In genomic region chr11:68683952-68684384, GRCh38 we compare ENCODE assay signal across 17 cellular contexts. TPM values are rescaled to one million over a fixed set of nuclear protein-coding genes. Genes with fewer than 3 reads are reported as not detected.
DNase-seq lines count a peak whose midpoint lies in the region; ATAC-seq and TF ChIP-seq lines count a peak whose summit lies in the region.
"Had no signal": no experiment of that assay in that cellular context is flagged by ENCODE, and none has a peak within 500 bp of the region (broad histone marks: within the 10 kb centered on the region; RNA-seq: fewer than 3 reads in every experiment).

No MANE protein-coding gene starts in this region.

- H3K9ac ChIP-seq in SK-N-SH: no peak overlapping the region
- H3K9ac ChIP-seq in smooth muscle cell (ENCODE audit: low read depth): no peak overlapping the region

- no peak for TF ChIP-seq POLR2A in GM18505 (IDR thresholded peaks at IDR 0.05; ENCODE audit: borderline replicate concordance, extremely low read depth, insufficient read depth, insufficient read length)

- TF ChIP-seq RAD21 in SK-N-SH (IDR thresholded peaks at IDR 0.05; ENCODE audit: low read length): no peak

- TF ChIP-seq EP300 in SK-N-SH (IDR thresholded peaks at IDR 0.05; ENCODE audit: borderline replicate concordance in 1 of 2, low read depth in 1 of 2, low read length in 1 of 2): no peak

- H4K20me1 ChIP-seq in SK-N-SH (ENCODE audit: insufficient read depth) (no peaks in the 10 kb centered on the region), smooth muscle cell (ENCODE audit: low read depth) (no peaks in the 10 kb centered on the region)

- H3K27me3 Mint-ChIP-seq in immature natural killer cell (ENCODE audit: low read depth in 3 of 3): peaks cover 2 to 13% (median 7%) of the 10 kb centered on the region in 3 donors

- no peak overlapping the region for H3K4me3 Mint-ChIP-seq in immature natural killer cell

- H3K79me2 ChIP-seq in SK-N-SH (ENCODE audit: insufficient read depth): no peaks in the 10 kb centered on the region
- no peaks in the 10 kb centered on the region for H3K79me2 ChIP-seq in smooth muscle cell (ENCODE audit: low read depth)

- no peaks in the 10 kb centered on the region for H3K4me1 Mint-ChIP-seq in immature natural killer cell

- H3F3A ChIP-seq in SK-N-SH (replicated peaks; ENCODE audit: insufficient read depth): no peaks in the 10 kb centered on the region
- H3F3A ChIP-seq in smooth muscle cell (ENCODE audit: low read depth): no peaks in the 10 kb centered on the region

- POLR2A ChIA-PET in SK-N-SH (lab: Yijun Ruan, JAX): interaction anchor here (1.2 kb wide), 1 partner anchor 206 kb away, joined by 3 read pairs; no protein-coding TSS in a partner anchor

- H3K27ac ChIP-seq in SK-N-SH (ENCODE audit: low read depth in 2 of 2, low read length in 1 of 2) (no peak overlapping the region; a peak in 1 of 4 replicates), VCaP (peak overlapping the region; percentile 74; the same call in 1 of the 2 replicates), iPS DF 6.9 (ENCODE audit: low read length) (no peak overlapping the region), smooth muscle cell (ENCODE audit: low read depth) (no peak overlapping the region)
- H3K27ac ChIP-seq: 22Rv1 had no signal

- 88% methylated on average over 8 of the region's 24 CpGs for WGBS in SK-N-SH (ENCODE audit: low lambda C conversion rate)
- no CpG with 5 or more reads among the region's 24 CpGs for WGBS in iPS DF 6.9 (ENCODE audit: insufficient coverage, insufficient read length)
- 56% methylated on average over 24 of the region's 24 CpGs for WGBS in smooth muscle cell (ENCODE audit: low lambda C conversion rate)

- H3K27ac Mint-ChIP-seq in immature natural killer cell: no peak overlapping the region
- H3K27ac Mint-ChIP-seq: activated T-cell treated with anti-CD3 and anti-CD28 coated beads, Interleukin-2, amount 50 U/mL, for 24 hours; naive thymus-derived CD8-positive, alpha-beta T cell had no signal

- ATAC-seq in SK-N-SH treated with all-trans-retinoic acid at 6 μM for 48 hours (no peak), GM18505 (IDR thresholded peaks at IDR 0.05; ENCODE audit: unreplicated experiment) (no peak)

- CTCF ChIA-PET in SK-N-SH (lab: Yijun Ruan, JAX): interaction anchor here (0.7 kb wide), 1 partner anchor 34 kb away, joined by 3 read pairs; no protein-coding TSS in a partner anchor

- H3K36me3 Mint-ChIP-seq in immature natural killer cell: peaks cover 0 to 3% (median 0%) of the 10 kb centered on the region in 3 donors

- DNase-seq in SK-N-SH (no peak), iPS DF 6.9 (ENCODE audit: low read depth, low spot score) (no peak), smooth muscle cell (lab: John Stamatoyannopoulos, UW; ENCODE audit: unreplicated experiment) (no peak), immature natural killer cell (no peak)
- DNase-seq in activated T-cell treated with anti-CD3 and anti-CD28 coated beads, Interleukin-2, amount 50 U/mL, for 48 hours: no peak
- DNase-seq: cortex of kidney, MM.1S, NCI-H345 had no signal

- no peaks in the 10 kb centered on the region for H3K9me2 ChIP-seq in SK-N-SH

- H3K4me3 ChIP-seq in SK-N-SH (ENCODE audit: low read depth in 2 of 2, low read length in 1 of 2): peak overlapping the region in 1 of 2 experiments; percentile 43; a peak in 1 of 4 replicates
- peak overlapping the region; percentile 61; the same call in 1 of the 2 replicates for H3K4me3 ChIP-seq in iPS DF 6.9 (ENCODE audit: low read length)
- H3K4me3 ChIP-seq in smooth muscle cell: peak overlapping the region; percentile 57
- H3K4me3 ChIP-seq: HAP-1 had no signal

- H3K36me3 ChIP-seq in SK-N-SH (replicated peaks in 1 of 2; ENCODE audit: control insufficient read depth in 1 of 2, insufficient read depth in 2 of 2, low read length in 1 of 2) (no peaks in the 10 kb centered on the region), iPS DF 6.9 (ENCODE audit: control insufficient read depth, insufficient read depth, low read length) (peaks cover 7% of the 10 kb centered on the region), smooth muscle cell (ENCODE audit: low read depth) (no peaks in the 10 kb centered on the region)
- H3K36me3 ChIP-seq: HAP-1 had no signal

- H3K27me3 ChIP-seq in SK-N-SH (ENCODE audit: insufficient read depth) (peaks cover 39% of the 10 kb centered on the region), iPS DF 6.9 (ENCODE audit: control insufficient read depth, insufficient read depth, low read length) (peaks cover 5% of the 10 kb centered on the region; the same call in 1 of the 2 replicates), smooth muscle cell (ENCODE audit: low read depth) (peaks cover 22% of the 10 kb centered on the region)

- H3K9me3 ChIP-seq in SK-N-SH (no peaks in the 10 kb centered on the region), iPS DF 6.9 (ENCODE audit: control insufficient read depth, insufficient read depth, low read length) (no peaks in the 10 kb centered on the region), smooth muscle cell (replicated peaks; ENCODE audit: low read depth) (no peaks in the 10 kb centered on the region)
- H3K9me3 ChIP-seq: HAP-1 had no signal

- H3K9me3 Mint-ChIP-seq in immature natural killer cell: no peaks in the 10 kb centered on the region
- H3K9me3 Mint-ChIP-seq: activated T-cell treated with anti-CD3 and anti-CD28 coated beads, Interleukin-2, amount 50 U/mL, for 24 hours had no signal

- H2AFZ ChIP-seq in SK-N-SH (ENCODE audit: low read depth) (no peak overlapping the region), smooth muscle cell (ENCODE audit: low read depth) (peak overlapping the region; percentile 75)

- H3K4me1 ChIP-seq in SK-N-SH (ENCODE audit: control insufficient read depth in 1 of 2, insufficient read depth in 2 of 2, low read depth in 1 of 2, low read length in 1 of 2) (peaks cover 0 to 36% of the 10 kb centered on the region in 2 experiments; a peak in 1 of 4 replicates), iPS DF 6.9 (ENCODE audit: control insufficient read depth, insufficient read depth, low read length) (peaks cover 11% of the 10 kb centered on the region), smooth muscle cell (ENCODE audit: low read depth) (peaks cover 8% of the 10 kb centered on the region)
- H3K4me1 ChIP-seq: HAP-1 had no signal

- H3K4me2 ChIP-seq in SK-N-SH (peak overlapping the region; percentile 65; the same call in 1 of the 2 replicates), smooth muscle cell (peak overlapping the region; percentile 98)

- TF ChIP-seq CTCF in SK-N-SH (IDR thresholded peaks at IDR 0.05): no peak
- no peak for TF ChIP-seq CTCF in VCaP (conservative IDR thresholded peaks at IDR 0.05)
- no peak for TF ChIP-seq CTCF in smooth muscle cell (IDR thresholded peaks at IDR 0.05; ENCODE audit: borderline replicate concordance, insufficient read depth, poor library complexity, severe bottlenecking)

TF ChIP-seq in SK-N-SH, 30 proteins besides CTCF, POLR2A, EP300 and RAD21:
- no peak for TF ChIP-seq IRF3 (IDR thresholded peaks at IDR 0.05; ENCODE audit: low read depth, low read length)
- no peak for TF ChIP-seq YY1 (IDR thresholded peaks at IDR 0.05; ENCODE audit: low read depth)
- TF ChIP-seq MXI1 (IDR thresholded peaks at IDR 0.05; ENCODE audit: low read depth, low read length): no peak
- TF ChIP-seq POLR2AphosphoS5 (IDR thresholded peaks at IDR 0.05; ENCODE audit: low read depth, low read length): no peak
- no peak for TF ChIP-seq GABPA (IDR thresholded peaks at IDR 0.05; ENCODE audit: low read depth)
- no peak for TF ChIP-seq TAF1 (IDR thresholded peaks at IDR 0.05; ENCODE audit: borderline replicate concordance, low read depth, low read length)

TF ChIP-seq in SK-N-SH treated with all-trans-retinoic acid at 6 μM for 48 hours, 23 proteins besides CTCF, POLR2A, EP300 and RAD21:
- TF ChIP-seq TCF4 (CRISPR knock-in tag; IDR thresholded peaks at IDR 0.05; ENCODE audit: borderline replicate concordance) (no peak), ZFP3 (CRISPR knock-in tag; IDR thresholded peaks at IDR 0.05) (no peak), ISL1 (CRISPR knock-in tag; IDR thresholded peaks at IDR 0.05) (no peak), PPARA (CRISPR knock-in tag; IDR thresholded peaks at IDR 0.05; ENCODE audit: borderline replicate concordance) (no peak), ARNTL (CRISPR knock-in tag; IDR thresholded peaks at IDR 0.05; ENCODE audit: borderline replicate concordance, low read depth) (no peak), ESRRG (CRISPR knock-in tag; IDR thresholded peaks at IDR 0.05) (no peak), OSR1 (CRISPR knock-in tag; IDR thresholded peaks at IDR 0.05) (no peak), RARB (CRISPR knock-in tag; IDR thresholded peaks at IDR 0.05) (no peak), ZNF70 (CRISPR knock-in tag; IDR thresholded peaks at IDR 0.05) (no peak), ZNF565 (CRISPR knock-in tag; conservative IDR thresholded peaks at IDR 0.05; ENCODE audit: low read depth) (no peak), TSHZ2 (CRISPR knock-in tag; IDR thresholded peaks at IDR 0.05) (no peak), ZNF8 (CRISPR knock-in tag; IDR thresholded peaks at IDR 0.05) (no peak)

RNA-seq across cellular contexts. Expression of gene GAL, which starts 0.4 kb away (rescaled TPM):
- polyA plus RNA-seq in SK-N-SH (2012; rRNA removed) (1.6 and 1.8 TPM in 2 replicates), smooth muscle cell (55.5 and 61.5 TPM in 2 replicates), immature natural killer cell (not detected)
- polyA plus RNA-seq in SK-N-SH (2012; cell fraction: cytosol; rRNA removed): 2.0 and 2.5 TPM in 2 replicates
- 0.44 and 1.1 TPM in 2 replicates for polyA plus RNA-seq in SK-N-SH (2012; cell fraction: nucleus; rRNA removed)
- total RNA-seq in smooth muscle cell: 6.9 and 19.4 TPM in 2 replicates
- total RNA-seq: naive thymus-derived CD8-positive, alpha-beta T cell; sciatic nerve; T-helper 2 cell treated with Interferon-gamma antibody and Interleukin-4, amounts not matched to agents 100 ng/mL and 5 ng/mL, for 36 hours had no signal
- polyA plus RNA-seq: naive thymus-derived CD8-positive, alpha-beta T cell had no signal

Comparison
In these comparisons a context has a peak if more than half of its experiments do, and no peak if none do; other contexts are left out.
1. RNA of gene GAL, which starts 0.4 kb away (polyA plus RNA-seq): 55.5 to 61.5 TPM in smooth muscle cell; 0.44 to 2.5 TPM in SK-N-SH and not detected in immature natural killer cell; every median in the first group is over 10 times any median in the second.